In the genomic region with DNA sequence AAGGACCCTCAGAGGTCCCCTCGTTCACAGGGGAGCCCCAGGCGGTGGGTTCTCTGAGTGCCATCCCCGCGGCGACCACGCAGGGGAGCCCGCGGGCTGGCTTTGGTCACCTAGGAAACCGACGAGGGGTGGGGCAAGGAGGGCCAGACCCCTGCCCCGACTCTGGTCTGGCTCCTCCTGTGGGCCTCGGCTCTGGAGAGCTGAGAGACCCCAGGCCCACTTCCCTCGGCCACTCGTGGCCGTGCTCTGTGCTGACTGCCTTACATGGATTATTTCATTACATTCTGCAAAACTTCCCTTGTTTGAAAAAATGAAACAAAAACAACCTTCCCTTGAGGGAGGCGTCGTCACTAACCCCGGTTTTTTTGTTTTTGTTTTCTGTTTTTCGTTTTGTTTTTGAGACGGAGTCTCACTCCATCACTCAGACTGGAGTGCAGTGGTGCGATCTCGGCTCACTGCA, we compare ENCODE assay signal across 8 cellular contexts. TPM values are rescaled to one million over a fixed set of nuclear protein-coding genes. Genes with fewer than 3 reads are reported as not detected.
DNase-seq lines count a peak whose midpoint lies in the region; ATAC-seq and TF ChIP-seq lines count a peak whose summit lies in the region.

No MANE protein-coding gene starts in this region.

- H3K27ac ChIP-seq in foreskin keratinocyte, result peak overlapping the region; percentile 15
- no peak overlapping the region for H3K27ac ChIP-seq in rectal smooth muscle tissue (ENCODE audit: low read depth, low read length)

- H3K27me3 ChIP-seq in HAP-1 (ENCODE audit: low read depth), result 0 out of 2 replicates have a peak, but pooled peaks cover 7% of the 10 kb centered on the region
- H3K27me3 ChIP-seq in foreskin keratinocyte, result peaks cover 11% of the 10 kb centered on the region
- H3K27me3 ChIP-seq in rectal smooth muscle tissue (ENCODE audit: control insufficient read depth, insufficient read depth, low read length), result peaks cover 6% of the 10 kb centered on the region

- in situ Hi-C loops in HAP-1 (cut with MboI; ENCODE audit: low sequenced_read_pairs), result no loop called here

- H3K9me3 ChIP-seq in HAP-1, result no peaks in the 10 kb centered on the region; the same call in 1 of the 2 replicates

- H3K36me3 ChIP-seq in HAP-1 (replicated peaks) (no peaks in the 10 kb centered on the region), rectal smooth muscle tissue (ENCODE audit: control insufficient read depth, insufficient read depth, low read length) (no peaks in the 10 kb centered on the region)

- H3K9ac ChIP-seq in rectal smooth muscle tissue (ENCODE audit: low read length), result no peak overlapping the region

- DNase-seq in GM03348 (ENCODE audit: low spot score), result peak; percentile 89
- DNase-seq in HAP-1 (ENCODE audit: low spot score in 2 of 2), result peak; percentile 23 to 81
- DNase-seq in NCI-H69 (lab: John Stamatoyannopoulos, UW), result peak; percentile 54
- DNase-seq in activated T-helper 1 cell treated with anti-CD3 and anti-CD28 coated beads, Interleukin-2, amount 50 U/mL, for 16 hours (ENCODE audit: low read depth in 1 of 2, low spot score in 1 of 2), result peak; percentile 45 to 61
- no peak for DNase-seq in foreskin keratinocyte
- no peak for DNase-seq in H4 (ENCODE audit: low spot score)
- no peak for DNase-seq in T1000 (lab: John Stamatoyannopoulos, UW)

- peak; percentile 81 for TF ChIP-seq CTCF in foreskin keratinocyte (conservative IDR thresholded peaks at IDR 0.05)

- H3K4me3 ChIP-seq in HAP-1 (no peak overlapping the region), rectal smooth muscle tissue (ENCODE audit: low read length) (peak overlapping the region; percentile 44)

- no peaks in the 10 kb centered on the region for H3K4me1 ChIP-seq in HAP-1
- H3K4me1 ChIP-seq in foreskin keratinocyte, result no peaks in the 10 kb centered on the region
- no peaks in the 10 kb centered on the region for H3K4me1 ChIP-seq in rectal smooth muscle tissue (ENCODE audit: control insufficient read depth, insufficient read depth, low read length)

- ATAC-seq in foreskin keratinocyte, result peak; percentile 45

RNA-seq across cellular contexts. Expression of a gene that starts 15.2 kb away (rescaled TPM):
- 0.04 and 0.17 TPM in 2 replicates for total RNA-seq in foreskin keratinocyte
- polyA plus RNA-seq in foreskin keratinocyte, result 0.03 TPM in 1 of 2 replicates, not detected in the other
- 0.08 TPM in 1 of 2 replicates, not detected in the other for total RNA-seq in H4 (2014; rRNA removed; shearing (Covaris generic))

RNA-seq across cellular contexts. Expression of a gene that starts 23.1 kb away (rescaled TPM):
- total RNA-seq in foreskin keratinocyte, result 75.9 and 77.0 TPM in 2 replicates
- 116 and 117 TPM in 2 replicates for polyA plus RNA-seq in foreskin keratinocyte
- 15.5 and 20.9 TPM in 2 replicates for total RNA-seq in H4 (2014; rRNA removed; shearing (Covaris generic))

RNA-seq across cellular contexts. Expression of a gene that starts 54.9 kb away (rescaled TPM):
- total RNA-seq in foreskin keratinocyte, result not detected in 2 replicates
- not detected in 2 replicates for polyA plus RNA-seq in foreskin keratinocyte
- not detected in 2 replicates for total RNA-seq in H4 (2014; rRNA removed; shearing (Covaris generic))

Comparison
In these comparisons a context has a peak if more than half of its experiments do, and no peak if none do; other contexts are left out.
1. DNase-seq: peak in GM03348 (single experiment), HAP-1 (2 of 2), NCI-H69 (single experiment) and activated T-helper 1 cell treated with anti-CD3 and anti-CD28 coated beads, Interleukin-2, amount 50 U/mL, for 16 hours (2 of 2); none in foreskin keratinocyte (0 of 2), H4 (single experiment) and T1000 (single experiment).